2 cellular contexts compared by ENCODE assay signal in the genomic region with DNA sequence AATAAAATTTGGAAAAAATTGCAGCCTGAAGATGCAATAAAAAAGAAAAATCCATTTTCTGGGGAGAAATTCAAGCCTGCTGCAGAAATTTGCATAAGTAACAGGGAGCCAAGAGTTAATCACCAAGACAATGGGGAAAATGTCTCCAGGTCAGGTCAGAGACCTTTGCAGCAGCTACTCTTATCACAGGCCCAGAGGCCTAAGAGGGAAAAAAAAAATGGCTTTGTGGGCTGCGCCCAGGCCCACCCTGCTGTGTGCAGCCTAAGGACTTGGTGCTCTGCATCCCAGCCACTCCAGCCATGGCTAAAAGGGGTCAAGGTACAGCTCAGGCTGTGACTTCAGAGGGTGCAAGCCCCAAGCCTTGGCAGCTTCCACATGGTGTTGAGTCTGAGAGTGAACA.
A peak's percentile ranks its signal among the peaks of the same experiment; 100 is the strongest.
TF ChIP-seq lines count a peak whose summit lies in the region.

No MANE protein-coding gene starts in this region.

TF ChIP-seq in GM23338, 12 proteins besides CTCF, POLR2A, EP300 and RAD21:
- TF ChIP-seq, protein P1, sequence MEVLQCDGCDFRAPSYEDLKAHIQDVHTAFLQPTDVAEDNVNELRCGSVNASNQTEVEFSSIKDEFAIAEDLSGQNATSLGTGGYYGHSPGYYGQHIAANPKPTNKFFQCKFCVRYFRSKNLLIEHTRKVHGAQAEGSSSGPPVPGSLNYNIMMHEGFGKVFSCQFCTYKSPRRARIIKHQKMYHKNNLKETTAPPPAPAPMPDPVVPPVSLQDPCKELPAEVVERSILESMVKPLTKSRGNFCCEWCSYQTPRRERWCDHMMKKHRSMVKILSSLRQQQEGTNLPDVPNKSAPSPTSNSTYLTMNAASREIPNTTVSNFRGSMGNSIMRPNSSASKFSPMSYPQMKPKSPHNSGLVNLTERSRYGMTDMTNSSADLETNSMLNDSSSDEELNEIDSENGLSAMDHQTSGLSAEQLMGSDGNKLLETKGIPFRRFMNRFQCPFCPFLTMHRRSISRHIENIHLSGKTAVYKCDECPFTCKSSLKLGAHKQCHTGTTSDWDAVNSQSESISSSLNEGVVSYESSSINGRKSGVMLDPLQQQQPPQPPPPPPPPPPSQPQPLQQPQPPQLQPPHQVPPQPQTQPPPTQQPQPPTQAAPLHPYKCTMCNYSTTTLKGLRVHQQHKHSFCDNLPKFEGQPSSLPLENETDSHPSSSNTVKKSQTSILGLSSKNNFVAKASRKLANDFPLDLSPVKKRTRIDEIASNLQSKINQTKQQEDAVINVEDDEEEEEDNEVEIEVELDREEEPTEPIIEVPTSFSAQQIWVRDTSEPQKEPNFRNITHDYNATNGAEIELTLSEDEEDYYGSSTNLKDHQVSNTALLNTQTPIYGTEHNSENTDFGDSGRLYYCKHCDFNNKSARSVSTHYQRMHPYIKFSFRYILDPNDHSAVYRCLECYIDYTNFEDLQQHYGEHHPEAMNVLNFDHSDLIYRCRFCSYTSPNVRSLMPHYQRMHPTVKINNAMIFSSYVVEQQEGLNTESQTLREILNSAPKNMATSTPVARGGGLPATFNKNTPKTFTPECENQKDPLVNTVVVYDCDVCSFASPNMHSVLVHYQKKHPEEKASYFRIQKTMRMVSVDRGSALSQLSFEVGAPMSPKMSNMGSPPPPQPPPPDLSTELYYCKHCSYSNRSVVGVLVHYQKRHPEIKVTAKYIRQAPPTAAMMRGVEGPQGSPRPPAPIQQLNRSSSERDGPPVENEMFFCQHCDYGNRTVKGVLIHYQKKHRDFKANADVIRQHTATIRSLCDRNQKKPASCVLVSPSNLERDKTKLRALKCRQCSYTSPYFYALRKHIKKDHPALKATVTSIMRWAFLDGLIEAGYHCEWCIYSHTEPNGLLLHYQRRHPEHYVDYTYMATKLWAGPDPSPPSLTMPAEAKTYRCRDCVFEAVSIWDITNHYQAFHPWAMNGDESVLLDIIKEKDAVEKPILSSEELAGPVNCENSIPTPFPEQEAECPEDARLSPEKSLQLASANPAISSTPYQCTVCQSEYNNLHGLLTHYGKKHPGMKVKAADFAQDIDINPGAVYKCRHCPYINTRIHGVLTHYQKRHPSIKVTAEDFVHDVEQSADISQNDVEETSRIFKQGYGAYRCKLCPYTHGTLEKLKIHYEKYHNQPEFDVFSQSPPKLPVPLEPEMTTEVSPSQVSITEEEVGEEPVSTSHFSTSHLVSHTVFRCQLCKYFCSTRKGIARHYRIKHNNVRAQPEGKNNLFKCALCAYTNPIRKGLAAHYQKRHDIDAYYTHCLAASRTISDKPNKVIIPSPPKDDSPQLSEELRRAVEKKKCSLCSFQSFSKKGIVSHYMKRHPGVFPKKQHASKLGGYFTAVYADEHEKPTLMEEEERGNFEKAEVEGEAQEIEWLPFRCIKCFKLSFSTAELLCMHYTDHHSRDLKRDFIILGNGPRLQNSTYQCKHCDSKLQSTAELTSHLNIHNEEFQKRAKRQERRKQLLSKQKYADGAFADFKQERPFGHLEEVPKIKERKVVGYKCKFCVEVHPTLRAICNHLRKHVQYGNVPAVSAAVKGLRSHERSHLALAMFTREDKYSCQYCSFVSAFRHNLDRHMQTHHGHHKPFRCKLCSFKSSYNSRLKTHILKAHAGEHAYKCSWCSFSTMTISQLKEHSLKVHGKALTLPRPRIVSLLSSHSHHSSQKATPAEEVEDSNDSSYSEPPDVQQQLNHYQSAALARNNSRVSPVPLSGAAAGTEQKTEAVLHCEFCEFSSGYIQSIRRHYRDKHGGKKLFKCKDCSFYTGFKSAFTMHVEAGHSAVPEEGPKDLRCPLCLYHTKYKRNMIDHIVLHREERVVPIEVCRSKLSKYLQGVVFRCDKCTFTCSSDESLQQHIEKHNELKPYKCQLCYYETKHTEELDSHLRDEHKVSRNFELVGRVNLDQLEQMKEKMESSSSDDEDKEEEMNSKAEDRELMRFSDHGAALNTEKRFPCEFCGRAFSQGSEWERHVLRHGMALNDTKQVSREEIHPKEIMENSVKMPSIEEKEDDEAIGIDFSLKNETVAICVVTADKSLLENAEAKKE (CRISPR knock-in tag; IDR thresholded peaks at IDR 0.05) = peak; percentile 3; the same call in 1 of the 2 replicates

TF ChIP-seq in H1, 55 proteins besides CTCF, POLR2A, EP300 and RAD21:
- TF ChIP-seq POU5F1 (IDR thresholded peaks at IDR 0.05; ENCODE audit: low read depth, low read length) = 0 out of 2 replicates have a peak, but pooled peaks have one; percentile 39
